ENCODE assay signal across 8 cellular contexts in genomic region chr3:79361748-79362378, GRCh38.
DNase-seq lines count a peak whose midpoint lies in the region; ATAC-seq and TF ChIP-seq lines count a peak whose summit lies in the region.

No MANE protein-coding gene starts in this region.

- TF ChIP-seq EP300 in Ishikawa (IDR thresholded peaks at IDR 0.05; ENCODE audit: borderline replicate concordance): no peak

- TF ChIP-seq RAD21 in Ishikawa (IDR thresholded peaks at IDR 0.05; ENCODE audit: low read depth): peak; percentile 76

- ATAC-seq in GM19463 (IDR thresholded peaks at IDR 0.05; ENCODE audit: unreplicated experiment) (peak; percentile 76), SK-N-SH treated with all-trans-retinoic acid at 6 μM for 48 hours (peak; percentile 87)

- DNase-seq in DMS 273 (lab: John Stamatoyannopoulos, UW; ENCODE audit: unreplicated experiment): peak; percentile 72
- peak; percentile 23 for DNase-seq in foreskin melanocyte
- DNase-seq in stromal cell of bone marrow (ENCODE audit: low read depth): peak; percentile 28
- DNase-seq in DMS79 (lab: John Stamatoyannopoulos, UW): no peak
- no peak for DNase-seq in GM19238 (ENCODE audit: insufficient read length, low spot score)

TF ChIP-seq in Ishikawa, 13 proteins besides CTCF, POLR2A, EP300 and RAD21:
- TF ChIP-seq CEBPB (IDR thresholded peaks at IDR 0.05): no peak

TF ChIP-seq in SK-N-SH treated with all-trans-retinoic acid at 6 μM for 48 hours, 23 proteins besides CTCF, POLR2A, EP300 and RAD21:
- TF ChIP-seq ZNF565 (CRISPR knock-in tag; conservative IDR thresholded peaks at IDR 0.05; ENCODE audit: low read depth) (no peak), ARNTL (CRISPR knock-in tag; IDR thresholded peaks at IDR 0.05; ENCODE audit: borderline replicate concordance, low read depth) (no peak), TCF4 (CRISPR knock-in tag; IDR thresholded peaks at IDR 0.05; ENCODE audit: borderline replicate concordance) (no peak), CSRNP3 (CRISPR knock-in tag; IDR thresholded peaks at IDR 0.05) (no peak), GLIS3 (CRISPR knock-in tag; IDR thresholded peaks at IDR 0.05) (no peak)
TF ChIP-seq in SK-N-SH treated with all-trans-retinoic acid at 6 μM for 48 hours: peak in this region for 0.

Comparison
In these comparisons a context has a peak if more than half of its experiments do, and no peak if none do; other contexts are left out.
1. DNase-seq: peak in DMS 273 (single experiment), foreskin melanocyte (single experiment) and stromal cell of bone marrow (single experiment); none in DMS79 (single experiment) and GM19238 (single experiment).